ENCODE assay signal across 22 cellular contexts in the genomic region with DNA sequence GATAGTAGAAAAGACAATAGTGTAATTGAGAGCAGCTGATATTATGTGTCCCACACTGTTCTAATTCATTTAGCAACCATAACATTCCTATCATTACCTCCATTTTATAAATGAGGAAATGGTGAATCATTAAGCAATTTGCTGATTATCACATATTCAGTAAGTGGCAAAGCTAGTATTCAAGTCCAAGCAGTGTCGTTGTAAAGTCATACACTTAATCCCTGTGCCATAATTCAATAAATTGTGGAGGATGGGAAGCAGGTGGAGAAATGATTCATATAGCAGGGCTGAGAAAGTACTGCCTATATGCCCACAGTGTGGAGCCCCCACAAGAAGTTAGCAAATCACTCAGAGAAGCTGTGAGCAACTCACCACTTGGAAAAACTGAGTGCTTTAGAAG.
A peak's percentile ranks its signal among the peaks of the same experiment; 100 is the strongest.
DNase-seq lines count a peak whose midpoint lies in the region; FAIRE-seq and TF ChIP-seq lines count a peak whose summit lies in the region.
"Had no signal": no experiment of that assay in that cellular context is flagged by ENCODE, and none has a peak within 500 bp of the region (broad histone marks: within the 10 kb centered on the region; RNA-seq: fewer than 3 reads in every experiment).

No MANE protein-coding gene starts in this region.

- FAIRE-seq in small intestine (lab: Jason Lieb, UNC) = peak; percentile 95
- FAIRE-seq: A549, GM12891, GM18507 had no signal

- TF ChIP-seq CTCF in epithelial cell of esophagus (IDR thresholded peaks at IDR 0.05; ENCODE audit: insufficient read depth, low read depth, low read length, missing control alignments) = no peak

- no peaks in the 10 kb centered on the region for H3K4me1 ChIP-seq in small intestine (ENCODE audit: control insufficient read depth in 2 of 2, insufficient read depth in 1 of 2, low read depth in 1 of 2, low read length in 1 of 2)
- H3K4me1 ChIP-seq: A549; BE2C; BLaER1 treated with 17β-estradiol and CSF1 and Interleukin-3, amounts not matched to agents 10 nM and 100 nM had no signal

- H3K4me3 ChIP-seq in epithelial cell of esophagus (ENCODE audit: low read length) (no peak overlapping the region), small intestine (ENCODE audit: low read depth in 1 of 2, low read length in 2 of 2) (no peak overlapping the region)
- H3K4me3 ChIP-seq: A549; BLaER1 treated with 17β-estradiol and CSF1 and Interleukin-3, amounts not matched to agents 10 nM and 100 nM had no signal

- WGBS in small intestine, 3 donors = 13 to 48% (median 34%) methylated on average over 1 of the region's 1 CpG

- H3K27ac ChIP-seq in small intestine (ENCODE audit: low read depth in 1 of 2, low read length in 1 of 2) = peak overlapping the region in 1 of 2 donors; percentile 65
- H3K27ac ChIP-seq: 22Rv1; A549; BLaER1 treated with 17β-estradiol and CSF1 and Interleukin-3, amounts not matched to agents 10 nM and 100 nM had no signal

- no peaks in the 10 kb centered on the region for H3K36me3 ChIP-seq in small intestine (ENCODE audit: control insufficient read depth in 2 of 2, insufficient read depth in 2 of 2, low read length in 2 of 2)
- H3K36me3 ChIP-seq: BE2C; BLaER1 treated with 17β-estradiol and CSF1 and Interleukin-3, amounts not matched to agents 10 nM and 100 nM had no signal

- no peaks in the 10 kb centered on the region for H3K9me3 ChIP-seq in small intestine (ENCODE audit: control insufficient read depth, low read depth)
- H3K9me3 ChIP-seq: A549; BE2C; BLaER1 treated with 17β-estradiol and CSF1 and Interleukin-3, amounts not matched to agents 10 nM and 100 nM had no signal

- H3K27me3 ChIP-seq in small intestine (ENCODE audit: control insufficient read depth in 2 of 2, insufficient read depth in 2 of 2, low read length in 2 of 2) = no peaks in the 10 kb centered on the region
- H3K27me3 ChIP-seq: BE2C; BLaER1 treated with 17β-estradiol and CSF1 and Interleukin-3, amounts not matched to agents 10 nM and 100 nM had no signal

- DNase-seq in NCI-H146 (lab: John Stamatoyannopoulos, UW) = peak; percentile 31
- DNase-seq in NCI-H146 treated with DMSO at 0.1 percent for 48 hours (lab: John Stamatoyannopoulos, UW; ENCODE audit: unreplicated experiment) = no peak
- peak; percentile 4 for DNase-seq in epithelial cell of esophagus (ENCODE audit: low read depth)
- peak; percentile 93 for DNase-seq in small intestine
- no peak for DNase-seq in RKO (ENCODE audit: low spot score)
- no peak for DNase-seq in 8988T
- DNase-seq: ACHN; AML-193; BE2C; CD4-positive, alpha-beta T cell; CD8-positive, alpha-beta memory T cell; DMS53; DMS79 treated with DMSO at 0.1 percent for 48 hours; GF-D8; GOT3; H7; HCEC 1CT had no signal

Comparison
In these comparisons a context has a peak if more than half of its experiments do, and no peak if none do; other contexts are left out.
1. DNase-seq: peak in NCI-H146 (single experiment), epithelial cell of esophagus (single experiment) and small intestine (single experiment); none in NCI-H146 treated with DMSO at 0.1 percent for 48 hours (single experiment), RKO (single experiment) and 8988T (single experiment).